ENCODE assay signal across 15 cellular contexts in the genomic region with DNA sequence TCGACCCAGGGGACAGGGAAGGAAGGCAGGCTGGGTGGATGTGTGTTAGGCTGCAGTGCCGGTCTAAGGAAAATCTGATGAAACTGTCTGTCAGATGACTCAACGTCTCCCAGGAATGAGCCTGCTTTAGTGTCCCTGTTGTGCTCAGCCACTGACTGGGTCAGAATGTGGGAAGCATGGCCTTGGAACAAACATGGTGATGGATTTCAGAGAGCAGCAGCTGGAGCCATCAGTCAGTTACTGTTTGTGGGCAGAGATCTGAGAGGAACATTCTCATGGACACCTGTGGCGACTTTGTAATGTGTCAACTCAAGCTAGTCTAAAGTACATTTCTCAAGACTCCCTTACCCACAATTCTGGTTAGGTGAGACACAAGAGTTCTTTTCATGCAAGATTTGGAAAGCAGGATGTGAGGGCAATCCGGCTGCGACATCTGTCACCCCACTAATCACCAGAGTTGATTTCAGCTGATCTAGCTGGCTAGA.
A peak's percentile ranks its signal among the peaks of the same experiment; 100 is the strongest.
DNase-seq lines count a peak whose midpoint lies in the region; ATAC-seq and TF ChIP-seq lines count a peak whose summit lies in the region.
"Had no signal": no experiment of that assay in that cellular context is flagged by ENCODE, and none has a peak within 500 bp of the region (broad histone marks: within the 10 kb centered on the region; RNA-seq: fewer than 3 reads in every experiment).

No MANE protein-coding gene starts in this region.

- CTCF ChIA-PET in activated CD4-positive, alpha-beta memory T cell treated with anti-CD3 and anti-CD28 coated beads for 36 hours (lab: Charles Lee), result no interaction called here

- peaks cover 48% of the 10 kb centered on the region for H3K36me3 Mint-ChIP-seq in activated T-helper 17 cell treated with anti-CD3 and anti-CD28 coated beads, Interleukin-2, amount 50 U/mL, for 72 hours (ENCODE audit: low read depth)
- H3K36me3 Mint-ChIP-seq in activated CD4-positive, alpha-beta memory T cell treated with anti-CD3 and anti-CD28 coated beads for 36 hours, result peaks cover 36% of the 10 kb centered on the region

- H3K27ac Mint-ChIP-seq in activated T-helper 17 cell treated with anti-CD3 and anti-CD28 coated beads, Interleukin-2, amount 50 U/mL, for 72 hours, result no peak overlapping the region
- H3K27ac Mint-ChIP-seq in activated CD4-positive, alpha-beta memory T cell treated with anti-CD3 and anti-CD28 coated beads for 36 hours, result no peak overlapping the region

- no peaks in the 10 kb centered on the region for H3K4me1 Mint-ChIP-seq in activated T-helper 17 cell treated with anti-CD3 and anti-CD28 coated beads, Interleukin-2, amount 50 U/mL, for 72 hours
- H3K4me1 Mint-ChIP-seq in activated CD4-positive, alpha-beta memory T cell treated with anti-CD3 and anti-CD28 coated beads for 36 hours (ENCODE audit: low read depth), result no peaks in the 10 kb centered on the region

- H3K27me3 Mint-ChIP-seq in activated T-helper 17 cell treated with anti-CD3 and anti-CD28 coated beads, Interleukin-2, amount 50 U/mL, for 72 hours, result no peaks in the 10 kb centered on the region
- H3K27me3 Mint-ChIP-seq in activated CD4-positive, alpha-beta memory T cell treated with anti-CD3 and anti-CD28 coated beads for 36 hours, result no peaks in the 10 kb centered on the region
- H3K27me3 Mint-ChIP-seq: naive B cell had no signal

- ATAC-seq in GM19395 (IDR thresholded peaks at IDR 0.05; ENCODE audit: unreplicated experiment), result peak; percentile 25
- peak; percentile 40; the same call in 1 of the 3 replicates for ATAC-seq in SK-N-SH treated with all-trans-retinoic acid at 6 μM for 48 hours
- ATAC-seq in gastrocnemius medialis, result peak; percentile 99 to 100
- ATAC-seq in activated T-helper 17 cell treated with anti-CD3 and anti-CD28 coated beads, Interleukin-2, amount 50 U/mL, for 72 hours (replicated peaks), result no peak
- ATAC-seq in GM21515 (IDR thresholded peaks at IDR 0.05; ENCODE audit: unreplicated experiment), result no peak

- H3K36me3 ChIP-seq in gastrocnemius medialis, result peaks cover 0 to 10% of the 10 kb centered on the region in 2 donors
- H3K36me3 ChIP-seq: HAP-1 had no signal

- H3K27ac ChIP-seq in gastrocnemius medialis, result peak overlapping the region; percentile 42 to 68 (median 54)
- H3K27ac ChIP-seq: thyroid gland had no signal

- no peak for TF ChIP-seq POLR2A in gastrocnemius medialis (IDR thresholded peaks at IDR 0.05)

- no peaks in the 10 kb centered on the region for H3K9me3 ChIP-seq in gastrocnemius medialis
- H3K9me3 ChIP-seq: HAP-1, thyroid gland had no signal

- in situ Hi-C loops in gastrocnemius medialis (cut with MboI; ENCODE audit: low sequenced_read_pairs in 4 of 4), result no loop called here

- H3K4me1 ChIP-seq in gastrocnemius medialis, result no peaks in the 10 kb centered on the region
- H3K4me1 ChIP-seq: HAP-1, thyroid gland had no signal

- TF ChIP-seq CTCF in gastrocnemius medialis (IDR thresholded peaks at IDR 0.05 in 4 of 5, conservative IDR thresholded peaks at IDR 0.05 in 1 of 5), result no peak

- POLR2A ChIA-PET in activated CD4-positive, alpha-beta memory T cell treated with anti-CD3 and anti-CD28 coated beads for 36 hours (lab: Charles Lee), result no interaction called here

- no peaks in the 10 kb centered on the region for H3K9me3 Mint-ChIP-seq in activated T-helper 17 cell treated with anti-CD3 and anti-CD28 coated beads, Interleukin-2, amount 50 U/mL, for 72 hours
- no peaks in the 10 kb centered on the region for H3K9me3 Mint-ChIP-seq in activated CD4-positive, alpha-beta memory T cell treated with anti-CD3 and anti-CD28 coated beads for 36 hours
- H3K9me3 Mint-ChIP-seq: naive B cell had no signal

- no peak overlapping the region for H3K4me3 Mint-ChIP-seq in activated T-helper 17 cell treated with anti-CD3 and anti-CD28 coated beads, Interleukin-2, amount 50 U/mL, for 72 hours
- H3K4me3 Mint-ChIP-seq in activated CD4-positive, alpha-beta memory T cell treated with anti-CD3 and anti-CD28 coated beads for 36 hours, result no peak overlapping the region

- DNase-seq in fibroblast of the conjunctiva (ENCODE audit: low read depth), result peak; percentile 53
- peak; percentile 55 to 75 for DNase-seq in gastrocnemius medialis
- DNase-seq in stimulated activated CD4-positive, alpha-beta T cell treated with anti-CD3 and anti-CD28 coated beads, Interleukin-15, amount 100 ng/mL, for 24 hours, result no peak
- DNase-seq in activated CD4-positive, alpha-beta memory T cell treated with anti-CD3 and anti-CD28 coated beads for 36 hours, result no peak
- DNase-seq: cerebellar nuclear complex, DMS153, naive B cell, NCI-H1436 treated with DMSO at 0.1 percent for 48 hours, OCI-M1, thyroid gland had no signal

- no peaks in the 10 kb centered on the region for H3K27me3 ChIP-seq in gastrocnemius medialis
- H3K27me3 ChIP-seq: thyroid gland had no signal

- intact Hi-C loops in gastrocnemius medialis (cut with DNase I; ENCODE audit: low total_unique reads), result no loop called here
- intact Hi-C loops in activated CD4-positive, alpha-beta memory T cell treated with anti-CD3 and anti-CD28 coated beads for 36 hours (cut with micrococcal nuclease), result no loop called here

- no peak overlapping the region for H3K4me3 ChIP-seq in gastrocnemius medialis
- H3K4me3 ChIP-seq: HAP-1, thyroid gland had no signal

TF ChIP-seq in SK-N-SH treated with all-trans-retinoic acid at 6 μM for 48 hours, 23 proteins besides CTCF, POLR2A, EP300 and RAD21:
- no peak for TF ChIP-seq CSDC2 (CRISPR knock-in tag; IDR thresholded peaks at IDR 0.05)
- TF ChIP-seq ESRRG (CRISPR knock-in tag; IDR thresholded peaks at IDR 0.05), result no peak
- TF ChIP-seq ZNF565 (CRISPR knock-in tag; conservative IDR thresholded peaks at IDR 0.05; ENCODE audit: low read depth), result no peak
- TF ChIP-seq, protein P1, sequence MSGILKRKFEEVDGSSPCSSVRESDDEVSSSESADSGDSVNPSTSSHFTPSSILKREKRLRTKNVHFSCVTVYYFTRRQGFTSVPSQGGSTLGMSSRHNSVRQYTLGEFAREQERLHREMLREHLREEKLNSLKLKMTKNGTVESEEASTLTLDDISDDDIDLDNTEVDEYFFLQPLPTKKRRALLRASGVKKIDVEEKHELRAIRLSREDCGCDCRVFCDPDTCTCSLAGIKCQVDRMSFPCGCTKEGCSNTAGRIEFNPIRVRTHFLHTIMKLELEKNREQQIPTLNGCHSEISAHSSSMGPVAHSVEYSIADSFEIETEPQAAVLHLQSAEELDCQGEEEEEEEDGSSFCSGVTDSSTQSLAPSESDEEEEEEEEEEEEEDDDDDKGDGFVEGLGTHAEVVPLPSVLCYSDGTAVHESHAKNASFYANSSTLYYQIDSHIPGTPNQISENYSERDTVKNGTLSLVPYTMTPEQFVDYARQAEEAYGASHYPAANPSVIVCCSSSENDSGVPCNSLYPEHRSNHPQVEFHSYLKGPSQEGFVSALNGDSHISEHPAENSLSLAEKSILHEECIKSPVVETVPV (CRISPR knock-in tag; IDR thresholded peaks at IDR 0.05), result no peak
- TF ChIP-seq OSR1 (CRISPR knock-in tag; IDR thresholded peaks at IDR 0.05), result no peak
- TF ChIP-seq, protein P2, sequence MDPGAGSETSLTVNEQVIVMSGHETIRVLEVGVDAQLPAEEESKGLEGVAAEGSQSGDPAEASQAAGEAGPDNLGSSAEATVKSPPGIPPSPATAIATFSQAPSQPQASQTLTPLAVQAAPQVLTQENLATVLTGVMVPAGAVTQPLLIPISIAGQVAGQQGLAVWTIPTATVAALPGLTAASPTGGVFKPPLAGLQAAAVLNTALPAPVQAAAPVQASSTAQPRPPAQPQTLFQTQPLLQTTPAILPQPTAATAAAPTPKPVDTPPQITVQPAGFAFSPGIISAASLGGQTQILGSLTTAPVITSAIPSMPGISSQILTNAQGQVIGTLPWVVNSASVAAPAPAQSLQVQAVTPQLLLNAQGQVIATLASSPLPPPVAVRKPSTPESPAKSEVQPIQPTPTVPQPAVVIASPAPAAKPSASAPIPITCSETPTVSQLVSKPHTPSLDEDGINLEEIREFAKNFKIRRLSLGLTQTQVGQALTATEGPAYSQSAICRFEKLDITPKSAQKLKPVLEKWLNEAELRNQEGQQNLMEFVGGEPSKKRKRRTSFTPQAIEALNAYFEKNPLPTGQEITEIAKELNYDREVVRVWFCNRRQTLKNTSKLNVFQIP (CRISPR knock-in tag; IDR thresholded peaks at IDR 0.05; ENCODE audit: borderline replicate concordance, low read depth), result no peak
- TF ChIP-seq ZNF8 (CRISPR knock-in tag; IDR thresholded peaks at IDR 0.05), result no peak
- no peak for TF ChIP-seq ZC3H10 (CRISPR knock-in tag; IDR thresholded peaks at IDR 0.05)
- no peak for TF ChIP-seq ISL1 (CRISPR knock-in tag; IDR thresholded peaks at IDR 0.05)
- no peak for TF ChIP-seq BACH2 (CRISPR knock-in tag; IDR thresholded peaks at IDR 0.05; ENCODE audit: borderline replicate concordance)

Comparison
In these comparisons a context has a peak if more than half of its experiments do, and no peak if none do; other contexts are left out.
1. ATAC-seq: peak in GM19395 (single experiment), SK-N-SH treated with all-trans-retinoic acid at 6 μM for 48 hours (single experiment) and gastrocnemius medialis (2 of 2); none in activated T-helper 17 cell treated with anti-CD3 and anti-CD28 coated beads, Interleukin-2, amount 50 U/mL, for 72 hours (single experiment) and GM21515 (single experiment).
2. DNase-seq: peak in fibroblast of the conjunctiva (single experiment) and gastrocnemius medialis (2 of 2); none in stimulated activated CD4-positive, alpha-beta T cell treated with anti-CD3 and anti-CD28 coated beads, Interleukin-15, amount 100 ng/mL, for 24 hours (single experiment) and activated CD4-positive, alpha-beta memory T cell treated with anti-CD3 and anti-CD28 coated beads for 36 hours (single experiment).